17 cellular contexts compared by ENCODE assay signal in the genomic region with DNA sequence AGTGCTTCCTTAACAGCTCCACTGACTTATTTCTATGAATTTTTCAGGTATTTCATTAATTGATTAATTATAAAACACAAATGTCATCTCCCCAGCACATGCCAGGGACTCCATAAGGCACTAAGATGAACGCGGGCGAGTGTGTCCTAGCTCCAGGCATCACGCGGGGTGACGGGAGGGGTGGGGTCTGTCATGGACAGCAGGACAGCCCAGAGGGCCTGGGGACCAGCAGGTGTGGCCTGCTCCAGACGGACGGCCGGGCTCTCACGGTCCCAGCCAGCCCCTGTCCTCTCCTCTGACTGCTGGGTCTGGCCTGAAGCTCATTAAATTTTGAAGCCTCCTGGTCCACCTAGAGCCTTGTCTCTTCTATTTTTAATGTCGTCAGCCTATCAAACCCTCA.
DNase-seq lines count a peak whose midpoint lies in the region; ATAC-seq lines count a peak whose summit lies in the region.
"Had no signal": no experiment of that assay in that cellular context is flagged by ENCODE, and none has a peak within 500 bp of the region (broad histone marks: within the 10 kb centered on the region; RNA-seq: fewer than 3 reads in every experiment).

No MANE protein-coding gene starts in this region.

- intact Hi-C loops in cardiac septum (cut with DNase I), result no loop called here
- intact Hi-C loops in left ventricle myocardium superior (cut with micrococcal nuclease), result no loop called here
- intact Hi-C loops in sciatic nerve (cut with DNase I), result no loop called here

- peak; percentile 50 for DNase-seq in cardiac septum (ENCODE audit: low spot score)
- no peak for DNase-seq in left ventricle myocardium superior
- peak; percentile 8 for DNase-seq in islet precursor cell
- DNase-seq in sciatic nerve (ENCODE audit: low spot score), result peak; percentile 53
- DNase-seq in NCI-H345 treated with DMSO at 0.1 percent for 48 hours (lab: John Stamatoyannopoulos, UW; ENCODE audit: unreplicated experiment), result no peak
- no peak for DNase-seq in NCI-H2107 treated with DMSO at 0.1 percent for 48 hours (lab: John Stamatoyannopoulos, UW; ENCODE audit: unreplicated experiment)
- DNase-seq: AML-193; CD4-positive, CD25-positive, alpha-beta regulatory T cell; DMS79 treated with DMSO at 0.1 percent for 48 hours; GOT3; HFFc6; NCI-H1092; NCI-H2107; NCI-H345; PC-3 had no signal

- no peak for ATAC-seq in left ventricle myocardium superior
- no peak for ATAC-seq in sciatic nerve
- no peak for ATAC-seq in HG03565 (IDR thresholded peaks at IDR 0.05; ENCODE audit: unreplicated experiment)
- ATAC-seq: K562, PC-3 had no signal

Comparison
In these comparisons a context has a peak if more than half of its experiments do, and no peak if none do; other contexts are left out.
1. DNase-seq: peak in cardiac septum (single experiment), islet precursor cell (single experiment) and sciatic nerve (single experiment); none in left ventricle myocardium superior (single experiment), NCI-H345 treated with DMSO at 0.1 percent for 48 hours (single experiment) and NCI-H2107 treated with DMSO at 0.1 percent for 48 hours (single experiment).